In the genomic region with DNA sequence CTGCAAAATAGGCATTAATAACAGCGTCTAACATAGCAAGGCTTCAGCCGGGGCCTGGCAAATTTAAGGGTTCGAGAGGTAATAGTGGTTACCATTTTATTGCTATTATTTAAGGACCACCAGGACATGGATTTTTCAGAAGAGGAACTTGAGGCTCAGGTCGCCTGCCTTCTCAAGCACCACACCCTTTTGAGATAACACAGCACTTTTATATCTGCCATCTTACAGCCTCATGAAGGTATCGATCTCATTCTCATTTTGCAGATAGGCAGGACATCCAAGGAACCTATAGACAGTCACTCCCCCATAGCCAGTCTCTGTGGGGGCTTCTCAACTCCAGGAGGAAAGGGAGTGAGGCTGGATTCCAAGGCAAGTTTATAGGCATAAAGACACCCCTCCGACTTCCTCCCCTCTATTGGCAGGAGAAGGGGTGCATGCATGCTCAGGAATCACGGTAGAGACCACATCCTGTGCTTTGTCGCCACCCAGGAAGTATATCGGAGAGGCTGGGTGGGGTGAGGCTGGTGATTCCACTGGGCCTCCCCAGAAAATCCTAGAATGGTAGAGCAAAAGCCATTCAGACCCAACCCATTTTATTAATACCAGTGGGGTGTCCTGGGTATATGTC, we compare ENCODE assay signal across 8 cellular contexts. TPM values are rescaled to one million over a fixed set of nuclear protein-coding genes. Genes with fewer than 3 reads are reported as not detected.
A peak's percentile ranks its signal among the peaks of the same experiment; 100 is the strongest.
DNase-seq lines count a peak whose midpoint lies in the region; ATAC-seq and TF ChIP-seq lines count a peak whose summit lies in the region.

No MANE protein-coding gene starts in this region.

- H3K27me3 Mint-ChIP-seq in brain (no peaks in the 10 kb centered on the region), neural progenitor cell (ENCODE audit: insufficient read depth, low read depth) (peaks cover 7% of the 10 kb centered on the region)

- no peak overlapping the region for H2AFZ ChIP-seq in neural progenitor cell (replicated peaks)

- H3K9me3 Mint-ChIP-seq in brain (no peaks in the 10 kb centered on the region), neural progenitor cell (no peaks in the 10 kb centered on the region)

- H3K36me3 ChIP-seq in BJ (ENCODE audit: control insufficient read depth, insufficient read depth, low read length) (peaks cover 4% of the 10 kb centered on the region; the same call in 1 of the 2 replicates), Peyer's patch (no peaks in the 10 kb centered on the region), neural progenitor cell (no peaks in the 10 kb centered on the region)

- no peaks in the 10 kb centered on the region for H4K20me1 ChIP-seq in neural progenitor cell (ENCODE audit: low read depth)

- DNase-seq in BJ (ENCODE audit: low read depth) = no peak
- peak in 2 of 3 donors; percentile 84 to 85 for DNase-seq in Peyer's patch
- DNase-seq in neural progenitor cell (ENCODE audit: low spot score) = no peak
- DNase-seq in epidermal melanocyte (ENCODE audit: insufficient read length, low spot score) = no peak
- DNase-seq in SIG-M5 (lab: John Stamatoyannopoulos, UW) = no peak
- DNase-seq in NCI-H748 (lab: John Stamatoyannopoulos, UW; ENCODE audit: unreplicated experiment) = no peak

- peak overlapping the region; percentile 97 to 99 (median 98) for H3K27ac Mint-ChIP-seq in brain
- H3K27ac Mint-ChIP-seq in neural progenitor cell = no peak overlapping the region

- peak overlapping the region; percentile 68 for H3K4me3 ChIP-seq in BJ (ENCODE audit: low read depth, low read length)
- peak overlapping the region; percentile 72 to 85 (median 78) for H3K4me3 ChIP-seq in Peyer's patch
- no peak overlapping the region for H3K4me3 ChIP-seq in neural progenitor cell

- H3F3A ChIP-seq in neural progenitor cell (ENCODE audit: low read depth) = peaks cover 5% of the 10 kb centered on the region

- peak; percentile 27 for ATAC-seq in GM21390 (IDR thresholded peaks at IDR 0.05; ENCODE audit: unreplicated experiment)

- H3K27me3 ChIP-seq in BJ (ENCODE audit: control insufficient read depth, insufficient read depth, low read length) = no peaks in the 10 kb centered on the region
- no peaks in the 10 kb centered on the region for H3K27me3 ChIP-seq in Peyer's patch
- H3K27me3 ChIP-seq in neural progenitor cell = peaks cover 13% of the 10 kb centered on the region

- H3K4me1 Mint-ChIP-seq in brain = peaks cover 77% of the 10 kb centered on the region
- peaks cover 71% of the 10 kb centered on the region for H3K4me1 Mint-ChIP-seq in neural progenitor cell

- CTCF ChIA-PET in BJ (lab: Yijun Ruan, JAX) = interaction anchor here (1.5 kb wide), 2 partner anchors 12 to 29 kb away, joined by 4 to 8 read pairs; no protein-coding TSS in a partner anchor

- no peaks in the 10 kb centered on the region for H3K79me2 ChIP-seq in neural progenitor cell (ENCODE audit: low read depth)

- no peak overlapping the region for H3K9ac ChIP-seq in neural progenitor cell

- no peak for TF ChIP-seq CTCF in BJ (IDR thresholded peaks at IDR 0.05; ENCODE audit: insufficient read depth, low read depth, low read length)
- TF ChIP-seq CTCF in Peyer's patch (IDR thresholded peaks at IDR 0.05) = no peak
- no peak for TF ChIP-seq CTCF in brain (conservative IDR thresholded peaks at IDR 0.05)
- TF ChIP-seq CTCF in neural progenitor cell (IDR thresholded peaks at IDR 0.05) = no peak

- H3K4me1 ChIP-seq in Peyer's patch (peaks cover 2 to 66% (median 41%) of the 10 kb centered on the region in 4 donors), neural progenitor cell (peaks cover 27% of the 10 kb centered on the region)

- H3K4me3 Mint-ChIP-seq in brain = peak overlapping the region; percentile 86 to 95 (median 92)
- H3K4me3 Mint-ChIP-seq in neural progenitor cell = peak overlapping the region; percentile 24

- H3K27ac ChIP-seq in Peyer's patch (peak overlapping the region; percentile 89 to 97 (median 90)), neural progenitor cell (no peak overlapping the region)

- TF ChIP-seq POLR2A in Peyer's patch (IDR thresholded peaks at IDR 0.05) = no peak

- H3K4me2 ChIP-seq in neural progenitor cell = no peak overlapping the region

- H3K9me3 ChIP-seq in Peyer's patch (no peaks in the 10 kb centered on the region), neural progenitor cell (ENCODE audit: low read depth) (no peaks in the 10 kb centered on the region)

- POLR2A ChIA-PET in BJ (lab: Charles Lee) = no interaction called here

- H3K36me3 Mint-ChIP-seq in brain (peaks cover 4% of the 10 kb centered on the region), neural progenitor cell (no peaks in the 10 kb centered on the region)

RNA-seq across cellular contexts. Expression of gene ANXA6, which starts 2.3 kb away (rescaled TPM):
- polyA plus RNA-seq in BJ (2011; rRNA removed) (479 and 528 TPM in 2 replicates), brain (ENCODE audit: insufficient read depth, low read depth, low replicate concordance) (261 TPM)
- polyA minus RNA-seq in BJ (2011; rRNA and poly(A)+ RNA removed) = 408 and 653 TPM in 2 replicates
- total RNA-seq in Peyer's patch (100 to 1,000 TPM in 1 of 4 donors, 10 to 100 TPM in 3; 11.2 to 228 (median 30.1) TPM), neural progenitor cell (ENCODE audit: low replicate concordance) (95.0 and 97.6 TPM in 2 replicates)

Comparison
In these comparisons a context has a peak if more than half of its experiments do, and no peak if none do; other contexts are left out.
1. DNase-seq: peak in Peyer's patch (2 of 3); none in BJ (single experiment), neural progenitor cell (single experiment), epidermal melanocyte (single experiment), SIG-M5 (single experiment) and NCI-H748 (single experiment).